Comparison of ENCODE assay signal across 9 cellular contexts in genomic region chr5:54959673-54960418, GRCh38.
DNase-seq lines count a peak whose midpoint lies in the region; ATAC-seq and TF ChIP-seq lines count a peak whose summit lies in the region.
"Had no signal": no experiment of that assay in that cellular context is flagged by ENCODE, and none has a peak within 500 bp of the region (broad histone marks: within the 10 kb centered on the region; RNA-seq: fewer than 3 reads in every experiment).

No MANE protein-coding gene starts in this region.

- H3K9me3 ChIP-seq in OCI-LY1 (ENCODE audit: low read length): no peaks in the 10 kb centered on the region

- no peak overlapping the region for H3K9ac ChIP-seq in OCI-LY1 (ENCODE audit: low read length)

- H3K36me3 ChIP-seq in OCI-LY1 (ENCODE audit: insufficient read depth, low read length): no peaks in the 10 kb centered on the region

- H3F3A ChIP-seq in OCI-LY1 (ENCODE audit: insufficient read depth, low read length): no peaks in the 10 kb centered on the region

- no peak overlapping the region for H2AFZ ChIP-seq in OCI-LY1 (ENCODE audit: low read length)

- H3K4me3 ChIP-seq in OCI-LY1 (ENCODE audit: low read depth, low read length, poor library complexity, severe bottlenecking) (no peak overlapping the region), fibroblast of mammary gland (ENCODE audit: control insufficient read depth, low read depth, low read length) (no peak overlapping the region)

- H3K4me2 ChIP-seq in OCI-LY1 (ENCODE audit: low read length): no peak overlapping the region

- no peaks in the 10 kb centered on the region for H3K27me3 ChIP-seq in OCI-LY1 (ENCODE audit: insufficient read depth, low read length)

- peak; percentile 4 for DNase-seq in stimulated activated CD4-positive, alpha-beta T cell treated with anti-CD3 and anti-CD28 coated beads, Interleukin-12 subunit alpha, Interleukin-12 subunit beta, amount 100 ng/mL, for 4 hours
- no peak for DNase-seq in stimulated activated CD4-positive, alpha-beta T cell treated with anti-CD3 and anti-CD28 coated beads, Interleukin-4, amount 100 ng/mL, for 24 hours
- DNase-seq in fibroblast of mammary gland (ENCODE audit: low read depth) (peak; percentile 21), GM19240 (ENCODE audit: insufficient read length, low spot score) (no peak)
- no peak for DNase-seq in stimulated activated naive CD4-positive, alpha-beta T cell (lab: John Stamatoyannopoulos, UW)
- DNase-seq: mesenchymal stem cell had no signal

- no peaks in the 10 kb centered on the region for H4K20me1 ChIP-seq in OCI-LY1 (ENCODE audit: insufficient read depth, low read length)

- ATAC-seq in HG03175 (IDR thresholded peaks at IDR 0.05; ENCODE audit: unreplicated experiment): no peak
- no peak for ATAC-seq in GM18873 (IDR thresholded peaks at IDR 0.05; ENCODE audit: low FRiP score, unreplicated experiment)

- no peaks in the 10 kb centered on the region for H3K4me1 ChIP-seq in OCI-LY1 (ENCODE audit: insufficient read depth, low read length, severe bottlenecking)

- no peak overlapping the region for H3K27ac ChIP-seq in OCI-LY1 (ENCODE audit: low read depth, low read length, poor library complexity, severe bottlenecking)

- H3K79me2 ChIP-seq in OCI-LY1 (ENCODE audit: insufficient read depth, low read length): no peaks in the 10 kb centered on the region

- no peaks in the 10 kb centered on the region for H3K9me2 ChIP-seq in OCI-LY1 (ENCODE audit: low read depth, low read length)

- TF ChIP-seq CTCF in OCI-LY1 (IDR thresholded peaks at IDR 0.05; ENCODE audit: low read length) (peak; percentile 64), fibroblast of mammary gland (conservative IDR thresholded peaks at IDR 0.05; ENCODE audit: control insufficient read depth, insufficient read depth, low read depth, low read length) (peak; percentile 36)

Comparison
In these comparisons a context has a peak if more than half of its experiments do, and no peak if none do; other contexts are left out.
1. DNase-seq: peak in stimulated activated CD4-positive, alpha-beta T cell treated with anti-CD3 and anti-CD28 coated beads, Interleukin-12 subunit alpha, Interleukin-12 subunit beta, amount 100 ng/mL, for 4 hours (single experiment) and fibroblast of mammary gland (single experiment); none in stimulated activated CD4-positive, alpha-beta T cell treated with anti-CD3 and anti-CD28 coated beads, Interleukin-4, amount 100 ng/mL, for 24 hours (single experiment), GM19240 (single experiment) and stimulated activated naive CD4-positive, alpha-beta T cell (0 of 6).